ENCODE assay signal across 8 cellular contexts in the genomic region with DNA sequence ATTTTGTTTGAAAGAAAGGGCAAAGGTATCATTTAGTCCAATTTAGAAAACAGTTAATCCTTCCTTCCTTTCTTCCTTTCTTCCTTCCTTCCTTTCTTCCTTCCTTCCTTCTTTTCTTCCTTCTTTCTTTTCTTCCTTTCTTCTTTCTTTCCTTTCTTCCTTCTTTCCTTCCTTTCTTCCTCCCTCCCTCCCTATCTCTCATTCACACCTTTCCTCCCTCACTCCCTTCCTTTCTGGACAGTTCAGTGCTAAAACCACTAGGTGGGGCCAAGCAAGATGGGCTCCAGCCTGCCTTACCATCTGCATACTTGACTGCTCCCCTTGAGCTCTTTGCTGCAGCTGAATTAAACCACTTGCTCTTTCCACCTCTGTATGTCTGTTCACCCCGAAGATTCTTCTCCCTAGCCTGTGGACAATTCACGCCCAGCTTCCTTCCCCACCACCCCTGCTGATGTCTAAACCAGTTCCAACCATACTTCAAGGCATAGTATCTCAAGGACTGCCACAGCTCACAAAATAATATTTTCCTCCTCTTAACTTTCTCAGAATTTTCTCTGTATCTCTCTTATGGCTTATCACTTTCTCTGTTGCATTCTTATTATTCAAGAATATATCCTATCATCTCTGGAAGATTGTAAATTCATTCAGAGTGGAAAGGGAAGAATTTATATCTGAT.
A peak's percentile ranks its signal among the peaks of the same experiment; 100 is the strongest.
DNase-seq lines count a peak whose midpoint lies in the region; ATAC-seq, FAIRE-seq and TF ChIP-seq lines count a peak whose summit lies in the region.

No MANE protein-coding gene starts in this region.

- no peak overlapping the region for H3K27ac Mint-ChIP-seq in natural killer cell

- H3K27me3 Mint-ChIP-seq in natural killer cell (ENCODE audit: low read depth in 2 of 2): no peaks in the 10 kb centered on the region

- ATAC-seq in GM18519 (IDR thresholded peaks at IDR 0.05; ENCODE audit: low FRiP score, unreplicated experiment) (peak; percentile 75), natural killer cell (no peak)

- peaks cover 0 to 2% of the 10 kb centered on the region in 2 donors for H3K9me3 Mint-ChIP-seq in natural killer cell

- H3K4me3 Mint-ChIP-seq in natural killer cell: no peak overlapping the region

- intact Hi-C loops in natural killer cell (cut with micrococcal nuclease): no loop called here

- no peak for DNase-seq in AG09309 (ENCODE audit: low read depth)
- DNase-seq in cardiac fibroblast (ENCODE audit: low read depth in 2 of 2): peak; percentile 1 to 8
- peak; percentile 3 for DNase-seq in small intestine
- no peak for DNase-seq in natural killer cell
- no peak for DNase-seq in NCI-H446 treated with DMSO at 0.1 percent for 48 hours (lab: John Stamatoyannopoulos, UW)
- no peak for DNase-seq in GOT3 (lab: John Stamatoyannopoulos, UW)

- no peaks in the 10 kb centered on the region for H3K36me3 ChIP-seq in small intestine (ENCODE audit: control insufficient read depth in 2 of 2, insufficient read depth in 2 of 2, low read length in 2 of 2)

- no peak for FAIRE-seq in small intestine (lab: Jason Lieb, UNC)

- no peaks in the 10 kb centered on the region for H3K9me3 ChIP-seq in small intestine (ENCODE audit: control insufficient read depth, low read depth)

- peaks cover 6 to 7% of the 10 kb centered on the region in 2 donors for H3K4me1 Mint-ChIP-seq in natural killer cell

- TF ChIP-seq CTCF in AG09309 (IDR thresholded peaks at IDR 0.05; ENCODE audit: control insufficient read depth, insufficient read depth, low read depth, low read length, missing control alignments): peak; percentile 49
- peak; percentile 55 for TF ChIP-seq CTCF in LNCAP (IDR thresholded peaks at IDR 0.05)
- TF ChIP-seq CTCF in cardiac fibroblast (IDR thresholded peaks at IDR 0.05; ENCODE audit: low read depth, low read length): peak; percentile 32
- no peak for TF ChIP-seq CTCF in natural killer cell (IDR thresholded peaks at IDR 0.05)

- 27 to 36% (median 31%) methylated on average over 2 of the region's 2 CpGs for WGBS in small intestine, 3 donors

- H3K4me3 ChIP-seq in AG09309 (ENCODE audit: control insufficient read depth, low read depth, low read length): no peak overlapping the region
- H3K4me3 ChIP-seq in cardiac fibroblast (replicated peaks in 1 of 2; ENCODE audit: low read depth in 2 of 2, low read length in 2 of 2): no peak overlapping the region
- no peak overlapping the region for H3K4me3 ChIP-seq in small intestine (ENCODE audit: low read depth in 1 of 2, low read length in 2 of 2)

- no peak overlapping the region for H3K27ac ChIP-seq in small intestine (ENCODE audit: low read depth in 1 of 2, low read length in 1 of 2)

- H3K4me1 ChIP-seq in small intestine (ENCODE audit: control insufficient read depth in 2 of 2, insufficient read depth in 1 of 2, low read depth in 1 of 2, low read length in 1 of 2): no peaks in the 10 kb centered on the region

- no peaks in the 10 kb centered on the region for H3K27me3 ChIP-seq in small intestine (ENCODE audit: control insufficient read depth in 2 of 2, insufficient read depth in 2 of 2, low read length in 2 of 2)

- no peaks in the 10 kb centered on the region for H3K36me3 Mint-ChIP-seq in natural killer cell

Comparison
In these comparisons a context has a peak if more than half of its experiments do, and no peak if none do; other contexts are left out.
1. DNase-seq: peak in cardiac fibroblast (2 of 2) and small intestine (single experiment); none in AG09309 (single experiment), natural killer cell (single experiment), NCI-H446 treated with DMSO at 0.1 percent for 48 hours (single experiment) and GOT3 (single experiment).